ENCODE assay signal across 14 cellular contexts in the genomic region with DNA sequence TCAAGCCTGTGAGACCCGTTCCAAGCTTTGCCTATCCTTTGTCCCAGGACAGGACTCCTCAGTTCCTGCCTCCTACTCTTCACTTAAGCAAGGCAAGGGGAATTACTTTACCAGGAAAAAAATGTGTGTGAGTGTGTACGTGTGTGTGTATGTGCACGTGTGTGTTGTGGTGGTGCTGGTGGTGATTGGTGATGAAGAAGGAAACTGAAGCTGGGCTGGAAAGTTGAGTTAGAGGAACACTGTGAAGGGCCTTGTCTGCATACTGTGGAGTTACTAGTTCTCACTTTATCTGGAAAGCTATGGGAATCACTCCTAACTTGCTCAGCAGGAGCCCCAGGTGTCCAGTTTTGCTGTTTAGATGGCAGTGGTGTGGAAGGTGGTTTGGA. TPM values are rescaled to one million over a fixed set of nuclear protein-coding genes. Genes with fewer than 3 reads are reported as not detected.
"Had no signal": no experiment of that assay in that cellular context is flagged by ENCODE, and none has a peak within 500 bp of the region (broad histone marks: within the 10 kb centered on the region; RNA-seq: fewer than 3 reads in every experiment).

No MANE protein-coding gene starts in this region.

- H3K36me3 ChIP-seq: brain microvascular endothelial cell, cardiac muscle cell had no signal

- FAIRE-seq: TTC549 had no signal

- H3K4me3 ChIP-seq: cardiac muscle cell had no signal

- DNase-seq: activated CD4-positive, alpha-beta T cell treated with anti-CD3 and anti-CD28 coated beads for 36 hours; activated CD4-positive, alpha-beta T cell treated with anti-CD3 and anti-CD28 coated beads, Interleukin-2, amount 50 U/mL, for 1 hour; activated gamma-delta T cell treated with Interleukin-2 at 50 U/mL for 16 hours; PC-3 had no signal

- H3K27me3 ChIP-seq: brain microvascular endothelial cell had no signal

- H3K27ac ChIP-seq: brain microvascular endothelial cell, cardiac muscle cell had no signal

RNA-seq across cellular contexts. Expression of a gene that starts 0.4 kb away (rescaled TPM):
- total RNA-seq: activated CD4-positive, alpha-beta memory T cell treated with anti-CD3 and anti-CD28 coated beads, Interleukin-2, amount 10 ng/mL, durations not matched to agents 7 days and 5 days; activated CD4-positive, alpha-beta T cell treated with anti-CD3 and anti-CD28 coated beads for 36 hours; activated CD8-positive, alpha-beta memory T cell treated with anti-CD3 and anti-CD28 coated beads for 36 hours; activated naive CD8-positive, alpha-beta T cell treated with anti-CD3 and anti-CD28 coated beads for 36 hours; activated T-helper 2 cell treated with anti-CD3 and anti-CD28 coated beads, Interferon-gamma antibody, Interleukin-2, Interleukin-4, amounts not matched to agents 10 μg/mL and 5 μg/mL and 100 μg/mL, durations not matched to agents 14 hours and 24 hours and 36 hours; cardiac muscle cell; PC-3; SK-MEL-5; T-cell had no signal
- polyA plus RNA-seq: adipose tissue, cardiac muscle cell had no signal

RNA-seq across cellular contexts. Expression of a gene that starts 6.1 kb away (rescaled TPM):
- total RNA-seq: activated CD4-positive, alpha-beta memory T cell treated with anti-CD3 and anti-CD28 coated beads, Interleukin-2, amount 10 ng/mL, durations not matched to agents 7 days and 5 days; activated CD4-positive, alpha-beta T cell treated with anti-CD3 and anti-CD28 coated beads for 36 hours; activated CD8-positive, alpha-beta memory T cell treated with anti-CD3 and anti-CD28 coated beads for 36 hours; activated naive CD8-positive, alpha-beta T cell treated with anti-CD3 and anti-CD28 coated beads for 36 hours; activated T-helper 2 cell treated with anti-CD3 and anti-CD28 coated beads, Interferon-gamma antibody, Interleukin-2, Interleukin-4, amounts not matched to agents 10 μg/mL and 5 μg/mL and 100 μg/mL, durations not matched to agents 14 hours and 24 hours and 36 hours; cardiac muscle cell; PC-3; SK-MEL-5; T-cell had no signal
- polyA plus RNA-seq: cardiac muscle cell had no signal

RNA-seq across cellular contexts. Expression of a gene that starts 43.8 kb away (rescaled TPM):
- total RNA-seq: activated CD4-positive, alpha-beta memory T cell treated with anti-CD3 and anti-CD28 coated beads, Interleukin-2, amount 10 ng/mL, durations not matched to agents 7 days and 5 days; activated CD4-positive, alpha-beta T cell treated with anti-CD3 and anti-CD28 coated beads for 36 hours; activated CD8-positive, alpha-beta memory T cell treated with anti-CD3 and anti-CD28 coated beads for 36 hours; activated naive CD8-positive, alpha-beta T cell treated with anti-CD3 and anti-CD28 coated beads for 36 hours; activated T-helper 2 cell treated with anti-CD3 and anti-CD28 coated beads, Interferon-gamma antibody, Interleukin-2, Interleukin-4, amounts not matched to agents 10 μg/mL and 5 μg/mL and 100 μg/mL, durations not matched to agents 14 hours and 24 hours and 36 hours; cardiac muscle cell; PC-3; SK-MEL-5; T-cell had no signal
- polyA plus RNA-seq: adipose tissue had no signal

RNA-seq across cellular contexts. Expression of a gene that starts 56.1 kb away (rescaled TPM):
- total RNA-seq: activated CD4-positive, alpha-beta memory T cell treated with anti-CD3 and anti-CD28 coated beads, Interleukin-2, amount 10 ng/mL, durations not matched to agents 7 days and 5 days; activated CD4-positive, alpha-beta T cell treated with anti-CD3 and anti-CD28 coated beads for 36 hours; activated CD8-positive, alpha-beta memory T cell treated with anti-CD3 and anti-CD28 coated beads for 36 hours; activated naive CD8-positive, alpha-beta T cell treated with anti-CD3 and anti-CD28 coated beads for 36 hours; activated T-helper 2 cell treated with anti-CD3 and anti-CD28 coated beads, Interferon-gamma antibody, Interleukin-2, Interleukin-4, amounts not matched to agents 10 μg/mL and 5 μg/mL and 100 μg/mL, durations not matched to agents 14 hours and 24 hours and 36 hours; cardiac muscle cell; PC-3; SK-MEL-5; T-cell had no signal
- polyA plus RNA-seq: adipose tissue had no signal
